ENCODE assay signal across 8 cellular contexts in the genomic region with DNA sequence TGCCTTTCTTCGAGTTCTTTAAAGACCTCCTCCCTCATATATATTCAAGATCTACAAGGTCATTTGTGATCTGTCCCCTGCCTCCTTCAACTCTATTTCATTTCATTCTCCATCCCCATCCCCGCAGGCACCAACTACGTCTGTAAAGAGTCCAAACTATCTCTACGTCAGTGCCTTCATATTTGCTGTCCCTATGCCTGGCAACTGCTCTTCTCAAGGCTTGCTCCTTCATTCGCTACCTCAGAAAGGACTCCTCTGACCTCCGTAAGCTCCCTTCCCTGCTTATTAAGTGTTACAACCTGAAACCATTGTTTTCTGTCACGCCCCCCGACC. TPM values are rescaled to one million over a fixed set of nuclear protein-coding genes. Genes with fewer than 3 reads are reported as not detected.
A peak's percentile ranks its signal among the peaks of the same experiment; 100 is the strongest.
DNase-seq lines count a peak whose midpoint lies in the region; ATAC-seq, FAIRE-seq and TF ChIP-seq lines count a peak whose summit lies in the region.

No MANE protein-coding gene starts in this region.

- H3K4me1 ChIP-seq in BE2C: no peaks in the 10 kb centered on the region; the same call in 1 of the 2 replicates
- H3K4me1 ChIP-seq in adrenal gland (replicated peaks in 1 of 2): peaks cover 20 to 46% of the 10 kb centered on the region in 2 donors
- peaks cover 4 to 5% of the 10 kb centered on the region in 2 donors for H3K4me1 ChIP-seq in kidney (ENCODE audit: control insufficient read depth in 1 of 2, insufficient read depth in 1 of 2, low read depth in 1 of 2, low read length in 2 of 2)
- H3K4me1 ChIP-seq in testis: peaks cover 18% of the 10 kb centered on the region

- ATAC-seq in GM21360 (IDR thresholded peaks at IDR 0.05; ENCODE audit: unreplicated experiment) (no peak), HG03460 (IDR thresholded peaks at IDR 0.05; ENCODE audit: unreplicated experiment) (no peak)

- H3K4me3 ChIP-seq in BE2C (ENCODE audit: low read depth, low read length): peak overlapping the region; percentile 82
- peak overlapping the region; percentile 76 for H3K4me3 ChIP-seq in HFF-Myc (replicated peaks; ENCODE audit: low read depth, low read length)
- peak overlapping the region; percentile 30 to 94 (median 70) for H3K4me3 ChIP-seq in adrenal gland
- peak overlapping the region; percentile 96 to 98 for H3K4me3 ChIP-seq in kidney (ENCODE audit: low read length in 2 of 2)
- H3K4me3 ChIP-seq in testis: peak overlapping the region; percentile 87 to 98

- no peak for TF ChIP-seq CTCF in BE2C (IDR thresholded peaks at IDR 0.05; ENCODE audit: low read depth, low read length)
- no peak for TF ChIP-seq CTCF in HFF-Myc (IDR thresholded peaks at IDR 0.05; ENCODE audit: low read depth, low read length, missing control alignments)
- no peak for TF ChIP-seq CTCF in adrenal gland (IDR thresholded peaks at IDR 0.05)
- no peak for TF ChIP-seq CTCF in kidney (IDR thresholded peaks at IDR 0.05; ENCODE audit: borderline replicate concordance, extremely low read depth, insufficient read depth)
- TF ChIP-seq CTCF in testis (IDR thresholded peaks at IDR 0.05): no peak

- peak overlapping the region in 3 of 5 donors; percentile 48 to 84 (median 76) for H3K27ac ChIP-seq in adrenal gland
- H3K27ac ChIP-seq in kidney (ENCODE audit: low read depth in 2 of 2, low read length in 2 of 2): no peak overlapping the region
- peak overlapping the region; percentile 21 to 69 for H3K27ac ChIP-seq in testis

- no peak for FAIRE-seq in kidney (lab: Jason Lieb, UNC)

- TF ChIP-seq POLR2A in adrenal gland (IDR thresholded peaks at IDR 0.05) (no peak), testis (IDR thresholded peaks at IDR 0.05) (no peak)

- peak overlapping the region; percentile 63 to 72 for H3K9ac ChIP-seq in kidney (ENCODE audit: low read length in 2 of 2)

- H3K9me3 ChIP-seq in BE2C (no peaks in the 10 kb centered on the region), adrenal gland (replicated peaks in 1 of 3) (no peaks in the 10 kb centered on the region), kidney (ENCODE audit: control insufficient read depth in 1 of 2, low read length in 2 of 2) (no peaks in the 10 kb centered on the region), testis (no peaks in the 10 kb centered on the region)

- H3K36me3 ChIP-seq in BE2C (peaks cover 16% of the 10 kb centered on the region), adrenal gland (replicated peaks in 1 of 2) (peaks cover 0 to 13% of the 10 kb centered on the region in 2 donors), kidney (ENCODE audit: control insufficient read depth in 1 of 2, insufficient read depth in 2 of 2, low read length in 2 of 2) (peaks cover 0 to 9% of the 10 kb centered on the region in 2 donors), testis (ENCODE audit: low read depth, missing control alignments) (no peaks in the 10 kb centered on the region)

- no peak for DNase-seq in BE2C
- DNase-seq in HFF-Myc (ENCODE audit: extremely low read depth, low read depth): no peak
- DNase-seq in adrenal gland: peak in 3 of 7 donors; percentile 14 to 35 (median 28)
- no peak for DNase-seq in kidney
- no peak for DNase-seq in testis
- no peak for DNase-seq in DMS 273 (lab: John Stamatoyannopoulos, UW; ENCODE audit: unreplicated experiment)

- no peaks in the 10 kb centered on the region for H3K27me3 ChIP-seq in BE2C
- H3K27me3 ChIP-seq in adrenal gland: no peaks in the 10 kb centered on the region
- H3K27me3 ChIP-seq in testis: no peaks in the 10 kb centered on the region

- WGBS in adrenal gland, 4 donors: 1 to 3% (median 2%) methylated on average over 8 of the region's 8 CpGs
- 1% methylated on average over 8 of the region's 8 CpGs for WGBS in testis, 2 donors

- intact Hi-C loops in adrenal gland (cut with DNase I) (no loop called here), kidney (cut with DNase I) (no loop called here), testis (cut with DNase I; ENCODE audit: low total_unique reads) (no loop called here)

RNA-seq across cellular contexts. Expression of gene LLPH, which starts 0.7 kb away (rescaled TPM):
- polyA plus RNA-seq in BE2C (2012; ENCODE audit: insufficient read depth, insufficient read length, low read depth): 26.7 TPM
- total RNA-seq in adrenal gland: 10 to 100 TPM in 7 of 8 donors, 1 to 10 TPM in 1; 5.5 to 47.8 (median 33.3) TPM
- 100 to 1,000 TPM in 1 of 3 donors, 10 to 100 TPM in 2; 15.2 to 145 (median 16.1) TPM for polyA plus RNA-seq in adrenal gland
- 21.9 TPM for total RNA-seq in kidney
- 28.7 TPM for polyA plus RNA-seq in kidney (ENCODE audit: insufficient read depth, low read depth, low replicate concordance)
- total RNA-seq in testis: 10 to 100 TPM; 12.9 to 17.3 TPM
- 36.5 TPM for polyA plus RNA-seq in testis (ENCODE audit: insufficient read depth, low read depth, low replicate concordance)

RNA-seq across cellular contexts. Expression of gene TMBIM4, which starts 39.9 kb away (rescaled TPM):
- 34.8 TPM for polyA plus RNA-seq in BE2C (2012; ENCODE audit: insufficient read depth, insufficient read length, low read depth)
- total RNA-seq in adrenal gland (100 to 1,000 TPM; 173 to 291 (median 226) TPM), kidney (140 TPM), testis (100 to 1,000 TPM; 175 to 205 TPM)
- polyA plus RNA-seq in adrenal gland (100 to 1,000 TPM in 2 of 3 donors, 10 to 100 TPM in 1; 94.3 to 248 (median 149) TPM), kidney (ENCODE audit: insufficient read depth, low read depth, low replicate concordance) (179 TPM), testis (ENCODE audit: insufficient read depth, low read depth, low replicate concordance) (462 TPM)

RNA-seq across cellular contexts. Expression of gene IRAK3, which starts 59.1 kb away (rescaled TPM):
- polyA plus RNA-seq in BE2C (2012; ENCODE audit: insufficient read depth, insufficient read length, low read depth): not detected
- 10 to 100 TPM in 5 of 8 donors, 1 to 10 TPM in 3; 7.1 to 29.0 (median 11.6) TPM for total RNA-seq in adrenal gland
- 1 to 10 TPM; 3.3 to 6.4 (median 4.9) TPM for polyA plus RNA-seq in adrenal gland
- 19.9 TPM for total RNA-seq in kidney
- polyA plus RNA-seq in kidney (ENCODE audit: insufficient read depth, low read depth, low replicate concordance): 1.2 TPM
- total RNA-seq in testis: 1 to 10 TPM; 6.1 to 7.0 TPM
- 3.1 TPM for polyA plus RNA-seq in testis (ENCODE audit: insufficient read depth, low read depth, low replicate concordance)

Comparison
In these comparisons a context has a peak if more than half of its experiments do, and no peak if none do; other contexts are left out.
1. H3K27ac ChIP-seq: peak in adrenal gland (3 of 5) and testis (2 of 2); none in kidney (0 of 2).
2. Peak in every context shown above with its lines, with median percentiles within 50 percentile points of each other: H3K4me3 ChIP-seq.